Comparison of ENCODE assay signal across 20 cellular contexts in genomic region chr7:26608402-26608801, GRCh38.
DNase-seq lines count a peak whose midpoint lies in the region; ATAC-seq and TF ChIP-seq lines count a peak whose summit lies in the region.
"Had no signal": no experiment of that assay in that cellular context is flagged by ENCODE, and none has a peak within 500 bp of the region (broad histone marks: within the 10 kb centered on the region; RNA-seq: fewer than 3 reads in every experiment).

No MANE protein-coding gene starts in this region.

- H2BK12ac ChIP-seq in mesenchymal stem cell (ENCODE audit: low read length in 2 of 2): no peak overlapping the region

- H3K27me3 ChIP-seq in HCT116 (ENCODE audit: insufficient read depth, low read length) (peaks cover 4% of the 10 kb centered on the region; the same call in 1 of the 2 replicates), mesenchymal stem cell (ENCODE audit: control insufficient read depth in 1 of 2, insufficient read depth in 1 of 2, low read length in 2 of 2) (peaks cover 3 to 54% of the 10 kb centered on the region in 2 experiments)
- H3K27me3 ChIP-seq: BLaER1 treated with 17β-estradiol and CSF1 and Interleukin-3, amounts not matched to agents 10 nM and 100 nM had no signal

- H3K9me3 ChIP-seq in HCT116 (ENCODE audit: control insufficient read depth in 1 of 2, insufficient read depth in 1 of 2, low read depth in 1 of 2, low read length in 2 of 2) (no peaks in the 10 kb centered on the region), mesenchymal stem cell (ENCODE audit: control insufficient read depth, low read length) (no peaks in the 10 kb centered on the region)
- H3K9me3 ChIP-seq: A549; BE2C; BLaER1 treated with 17β-estradiol and CSF1 and Interleukin-3, amounts not matched to agents 10 nM and 100 nM had no signal

- H3K9ac ChIP-seq in HCT116 (ENCODE audit: low read length) (no peak overlapping the region), mesenchymal stem cell (ENCODE audit: low read length) (no peak overlapping the region)
- H3K9ac ChIP-seq: BLaER1 treated with 17β-estradiol and CSF1 and Interleukin-3, amounts not matched to agents 10 nM and 100 nM had no signal

- no peak overlapping the region for H2BK120ac ChIP-seq in mesenchymal stem cell (ENCODE audit: low read depth, low read length)

- H3K27ac ChIP-seq in HCT116 (ENCODE audit: low read depth, low read length): no peak overlapping the region
- H3K27ac ChIP-seq in mesenchymal stem cell (ENCODE audit: low read length, poor library complexity, severe bottlenecking): no peak overlapping the region
- H3K27ac ChIP-seq: 22Rv1; A549; BLaER1 treated with 17β-estradiol and CSF1 and Interleukin-3, amounts not matched to agents 10 nM and 100 nM had no signal

- no peaks in the 10 kb centered on the region for H4K20me1 ChIP-seq in HCT116 (ENCODE audit: insufficient read depth)
- H4K20me1 ChIP-seq: BLaER1 treated with 17β-estradiol and CSF1 and Interleukin-3, amounts not matched to agents 10 nM and 100 nM had no signal

- no peak for ATAC-seq in HCT116
- ATAC-seq: A549 had no signal

- H3K79me1 ChIP-seq in mesenchymal stem cell (replicated peaks; ENCODE audit: low read length, poor library complexity, severe bottlenecking): no peaks in the 10 kb centered on the region

- no peaks in the 10 kb centered on the region for H3K79me2 ChIP-seq in HCT116 (ENCODE audit: insufficient read depth, low read length)

- H2BK5ac ChIP-seq in mesenchymal stem cell (ENCODE audit: low read depth, low read length, poor library complexity, severe bottlenecking): no peak overlapping the region

- BruUV-seq in HCT116 (replicated peaks; lab: Mats Ljungman, UMichigan): no TSS peak

- H3K4me1 ChIP-seq in HCT116 (ENCODE audit: control insufficient read depth in 1 of 2, insufficient read depth in 2 of 2, low read length in 2 of 2) (peaks cover 10 to 11% of the 10 kb centered on the region in 2 experiments), mesenchymal stem cell (ENCODE audit: control insufficient read depth, insufficient read depth, low read depth, low read length) (peaks cover 1% of the 10 kb centered on the region)
- H3K4me1 ChIP-seq: A549; BE2C; BLaER1 treated with 17β-estradiol and CSF1 and Interleukin-3, amounts not matched to agents 10 nM and 100 nM had no signal

- H3K36me3 ChIP-seq in HCT116 (ENCODE audit: control insufficient read depth in 1 of 2, insufficient read depth in 2 of 2, low read length in 2 of 2): no peaks in the 10 kb centered on the region
- no peaks in the 10 kb centered on the region for H3K36me3 ChIP-seq in mesenchymal stem cell (ENCODE audit: control insufficient read depth in 1 of 2, insufficient read depth in 2 of 2, low read depth in 1 of 2, low read length in 2 of 2)
- H3K36me3 ChIP-seq: BE2C; BLaER1 treated with 17β-estradiol and CSF1 and Interleukin-3, amounts not matched to agents 10 nM and 100 nM had no signal

- DNase-seq in DMS53 (lab: John Stamatoyannopoulos, UW) (peak; percentile 17), DMS53 treated with DMSO at 0.1 percent for 48 hours (lab: John Stamatoyannopoulos, UW; ENCODE audit: unreplicated experiment) (no peak), HCT116 (ENCODE audit: low read depth, low spot score) (no peak), mesenchymal stem cell (no peak), ureter (ENCODE audit: low spot score) (peak; percentile 22), NCI-H1105 treated with DMSO at 0.1 percent for 48 hours (lab: John Stamatoyannopoulos, UW) (no peak), A172 (ENCODE audit: low spot score) (no peak)
- DNase-seq: ACHN; AML-193; BE2C; CD4-positive, alpha-beta T cell; CD8-positive, alpha-beta memory T cell; DMS 273 treated with DMSO at 0.1 percent for 48 hours; DND-41; GOT3; H9; HFFc6 had no signal

- no peak overlapping the region for H2AK5ac ChIP-seq in mesenchymal stem cell (ENCODE audit: low read length, severe bottlenecking)

- TF ChIP-seq RAD21 in HCT116 (IDR thresholded peaks at IDR 0.05; ENCODE audit: low read depth): no peak

- CTCF ChIA-PET in HCT116 (lab: Charles Lee): no interaction called here

- H2BK15ac ChIP-seq in mesenchymal stem cell (ENCODE audit: low read depth, poor library complexity, severe bottlenecking): no peak overlapping the region

- no peak overlapping the region for H3K18ac ChIP-seq in mesenchymal stem cell (ENCODE audit: low read depth in 1 of 2, low read length in 2 of 2)

- no peak overlapping the region for H3K4me2 ChIP-seq in HCT116 (ENCODE audit: low read length)
- no peak overlapping the region for H3K4me2 ChIP-seq in mesenchymal stem cell (ENCODE audit: low read length, poor library complexity, severe bottlenecking)
- H3K4me2 ChIP-seq: A549; BLaER1 treated with 17β-estradiol and CSF1 and Interleukin-3, amounts not matched to agents 10 nM and 100 nM had no signal

- no peaks in the 10 kb centered on the region for H3K9me2 ChIP-seq in HCT116 (ENCODE audit: insufficient read depth)

- no peak overlapping the region for H4K8ac ChIP-seq in mesenchymal stem cell (ENCODE audit: low read length)

- no peak for TF ChIP-seq CTCF in HCT116 (IDR thresholded peaks at IDR 0.05 in 2 of 3, conservative IDR thresholded peaks at IDR 0.05 in 1 of 3; ENCODE audit: borderline replicate concordance in 1 of 3, insufficient read depth in 1 of 3, low read depth in 2 of 3, low read length in 2 of 3)

- POLR2A ChIA-PET in HCT116 (lab: Charles Lee): no interaction called here

- intact Hi-C loops in HCT116 (cut with micrococcal nuclease): no loop called here

- no peak overlapping the region for H3K23ac ChIP-seq in mesenchymal stem cell (ENCODE audit: low read length in 2 of 2)

- TF ChIP-seq POLR2A in HCT116 (IDR thresholded peaks at IDR 0.05; ENCODE audit: borderline replicate concordance, extremely low read depth, insufficient read depth, insufficient read length): no peak

- RAD21 ChIA-PET in HCT116 (lab: Charles Lee; ENCODE audit: low non-redundant PET in 1 of 2, low total read pairs in 2 of 2, uncharacterized antibody in 2 of 2, unreplicated experiment in 2 of 2): no interaction called here

- peak overlapping the region; percentile 52 for H4K91ac ChIP-seq in mesenchymal stem cell (ENCODE audit: low read length)

- H3K4ac ChIP-seq in mesenchymal stem cell (ENCODE audit: low read depth in 1 of 2, low read length in 2 of 2): no peak overlapping the region

- H3K4me3 ChIP-seq in HCT116 (replicated peaks in 1 of 2; ENCODE audit: low read depth in 1 of 2, low read length in 2 of 2) (no peak overlapping the region), mesenchymal stem cell (ENCODE audit: insufficient read depth in 1 of 2, low read depth in 1 of 2, low read length in 2 of 2) (no peak overlapping the region)
- H3K4me3 ChIP-seq: A549; BLaER1 treated with 17β-estradiol and CSF1 and Interleukin-3, amounts not matched to agents 10 nM and 100 nM had no signal

- H3K14ac ChIP-seq in mesenchymal stem cell (ENCODE audit: low read length in 2 of 2): no peak overlapping the region

- no peak overlapping the region for H2AFZ ChIP-seq in HCT116 (ENCODE audit: low read depth, low read length, poor library complexity, severe bottlenecking)
- H2AFZ ChIP-seq in mesenchymal stem cell (ENCODE audit: low read depth, low read length): no peak overlapping the region

- WGBS in mesenchymal stem cell: 83% methylated on average over 4 of the region's 6 CpGs

TF ChIP-seq in HCT116, 20 proteins besides CTCF, POLR2A, EP300 and RAD21:
- no peak for TF ChIP-seq SRF (IDR thresholded peaks at IDR 0.05; ENCODE audit: low read depth)
- no peak for TF ChIP-seq FOSL1 (IDR thresholded peaks at IDR 0.05; ENCODE audit: low read depth)
- TF ChIP-seq MAX (IDR thresholded peaks at IDR 0.05): peak; percentile 47; the same call in 1 of the 2 replicates

Comparison
In these comparisons a context has a peak if more than half of its experiments do, and no peak if none do; other contexts are left out.
1. DNase-seq: peak in DMS53 (single experiment) and ureter (single experiment); none in DMS53 treated with DMSO at 0.1 percent for 48 hours (single experiment), HCT116 (single experiment), mesenchymal stem cell (single experiment), NCI-H1105 treated with DMSO at 0.1 percent for 48 hours (single experiment) and A172 (single experiment).